Comparison of ENCODE assay signal across 8 cellular contexts in the genomic region with DNA sequence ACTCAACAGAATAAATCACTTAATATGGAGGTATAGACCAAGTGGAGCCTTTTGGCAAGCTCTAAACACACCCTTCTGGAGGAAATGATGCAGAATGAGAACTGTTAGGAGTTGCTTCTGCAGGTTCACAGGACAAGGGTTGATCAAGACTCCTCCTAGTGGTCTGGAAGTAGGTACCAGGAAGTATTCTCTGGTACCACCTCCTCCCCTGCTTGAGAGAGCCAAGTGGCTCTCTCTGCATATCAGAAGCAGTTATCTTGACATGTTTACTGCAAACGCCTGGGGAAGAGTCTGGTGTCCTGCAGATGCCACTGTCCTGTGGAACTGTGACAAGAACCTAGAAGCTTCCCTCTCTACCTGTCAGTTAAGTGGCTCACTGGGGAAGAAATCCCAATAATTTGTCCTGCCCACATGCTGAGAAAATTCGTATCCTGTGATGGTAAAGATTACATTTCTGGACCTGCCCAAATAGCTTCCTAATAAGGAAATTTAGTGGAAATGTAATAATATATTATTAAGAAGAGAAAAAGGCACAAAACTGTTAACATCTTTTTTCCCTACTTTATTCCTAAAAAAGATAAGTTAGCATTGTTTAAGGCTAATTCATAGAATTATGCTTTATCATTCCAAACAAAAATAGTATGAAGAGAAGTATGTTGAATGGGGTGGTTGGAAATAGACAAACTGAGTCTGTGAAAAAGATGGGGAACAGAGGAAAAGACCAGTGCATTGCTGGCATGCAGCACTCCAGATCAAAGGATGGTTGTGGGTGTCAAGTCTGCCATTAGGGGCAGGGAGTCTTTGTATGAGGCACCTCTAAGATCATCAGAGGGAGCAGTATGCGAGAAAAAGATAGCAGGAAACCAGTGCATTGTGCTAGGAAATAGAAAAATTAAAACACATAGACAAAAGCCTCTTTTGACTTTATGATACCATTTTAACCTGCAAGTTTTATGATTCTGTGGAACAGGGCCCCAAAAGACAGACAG.
A peak's percentile ranks its signal among the peaks of the same experiment; 100 is the strongest.
DNase-seq lines count a peak whose midpoint lies in the region; ATAC-seq and TF ChIP-seq lines count a peak whose summit lies in the region.

No MANE protein-coding gene starts in this region.

- H3K4me3 Mint-ChIP-seq in T-helper 1 cell treated with Interleukin-12 subunit alpha and Interleukin-12 subunit beta and Interleukin-4 antibody, amounts not matched to agents 30 μg/mL and 1 μg/mL, for 36 hours: peak overlapping the region; percentile 45
- H3K4me3 Mint-ChIP-seq in naive thymus-derived CD4-positive, alpha-beta T cell: peak overlapping the region; percentile 40 to 86 (median 72)

- no peak overlapping the region for H3K4me3 ChIP-seq in naive thymus-derived CD4-positive, alpha-beta T cell (ENCODE audit: low read length)

- H3K4me1 ChIP-seq in naive thymus-derived CD4-positive, alpha-beta T cell (ENCODE audit: control insufficient read depth in 2 of 2, insufficient read depth in 2 of 2, low read length in 2 of 2): peaks cover 74 to 76% of the 10 kb centered on the region in 2 donors

- CTCF ChIA-PET in naive thymus-derived CD4-positive, alpha-beta T cell (lab: Charles Lee): interaction anchor here (0.5 to 3.7 kb wide), 34 partner anchors 9 to 220 kb away, joined by 3 to 35 read pairs (median 5); partner anchors contain the start of genes CDC42SE2, HINT1 and LYRM7

- no peaks in the 10 kb centered on the region for H3K9me3 ChIP-seq in naive thymus-derived CD4-positive, alpha-beta T cell (ENCODE audit: control insufficient read depth in 2 of 3, low read length in 3 of 3)

- H3K27ac ChIP-seq in C4-2B: no peak overlapping the region
- peak overlapping the region; percentile 97 for H3K27ac ChIP-seq in naive thymus-derived CD4-positive, alpha-beta T cell (ENCODE audit: low read depth, low read length)

- peak; percentile 72 for TF ChIP-seq CTCF in C4-2B (conservative IDR thresholded peaks at IDR 0.05)

- H3K27me3 Mint-ChIP-seq in T-helper 1 cell treated with Interleukin-12 subunit alpha and Interleukin-12 subunit beta and Interleukin-4 antibody, amounts not matched to agents 30 μg/mL and 1 μg/mL, for 36 hours (ENCODE audit: low read depth): no peaks in the 10 kb centered on the region
- no peaks in the 10 kb centered on the region for H3K27me3 Mint-ChIP-seq in naive thymus-derived CD4-positive, alpha-beta T cell

- H3K27ac Mint-ChIP-seq in T-helper 1 cell treated with Interleukin-12 subunit alpha and Interleukin-12 subunit beta and Interleukin-4 antibody, amounts not matched to agents 30 μg/mL and 1 μg/mL, for 36 hours: peak overlapping the region; percentile 94
- H3K27ac Mint-ChIP-seq in naive thymus-derived CD4-positive, alpha-beta T cell: peak overlapping the region; percentile 94 to 99 (median 98)

- no peaks in the 10 kb centered on the region for H3K27me3 ChIP-seq in naive thymus-derived CD4-positive, alpha-beta T cell (ENCODE audit: control insufficient read depth in 2 of 2, insufficient read depth in 2 of 2, low read length in 2 of 2)

- peaks cover 75% of the 10 kb centered on the region for H3K4me1 Mint-ChIP-seq in T-helper 1 cell treated with Interleukin-12 subunit alpha and Interleukin-12 subunit beta and Interleukin-4 antibody, amounts not matched to agents 30 μg/mL and 1 μg/mL, for 36 hours (ENCODE audit: low read depth)
- peaks cover 41 to 100% (median 92%) of the 10 kb centered on the region in 7 donors for H3K4me1 Mint-ChIP-seq in naive thymus-derived CD4-positive, alpha-beta T cell

- H3K36me3 Mint-ChIP-seq in T-helper 1 cell treated with Interleukin-12 subunit alpha and Interleukin-12 subunit beta and Interleukin-4 antibody, amounts not matched to agents 30 μg/mL and 1 μg/mL, for 36 hours (ENCODE audit: low read depth): peaks cover 33% of the 10 kb centered on the region
- H3K36me3 Mint-ChIP-seq in naive thymus-derived CD4-positive, alpha-beta T cell: peaks cover 3 to 33% (median 20%) of the 10 kb centered on the region in 5 donors

- ATAC-seq in GM18505 (IDR thresholded peaks at IDR 0.05; ENCODE audit: unreplicated experiment): peak; percentile 57
- peak; percentile 61 for ATAC-seq in HG02840 (IDR thresholded peaks at IDR 0.05; ENCODE audit: low FRiP score, unreplicated experiment)
- peak; percentile 81 for ATAC-seq in naive thymus-derived CD4-positive, alpha-beta T cell

- intact Hi-C loops in naive thymus-derived CD4-positive, alpha-beta T cell (cut with micrococcal nuclease): loop anchor here (1.0 to 5.0 kb wide), 18 partner anchors 12 to 511 kb away; partner anchors contain the start of genes LYRM7 (in 2 of the 2), CDC42SE2 (in 1 of the 2) and HINT1 (in 1 of the 2)

- H3K36me3 ChIP-seq in naive thymus-derived CD4-positive, alpha-beta T cell (ENCODE audit: control insufficient read depth in 2 of 3, insufficient read depth in 3 of 3, low read length in 3 of 3): peaks cover 10 to 25% (median 17%) of the 10 kb centered on the region in 3 experiments

- TF ChIP-seq POLR2A in GM18505 (IDR thresholded peaks at IDR 0.05; ENCODE audit: borderline replicate concordance, extremely low read depth, insufficient read depth, insufficient read length): no peak

- H3K9me3 Mint-ChIP-seq in T-helper 1 cell treated with Interleukin-12 subunit alpha and Interleukin-12 subunit beta and Interleukin-4 antibody, amounts not matched to agents 30 μg/mL and 1 μg/mL, for 36 hours: no peaks in the 10 kb centered on the region
- peaks cover 0 to 5% (median 0%) of the 10 kb centered on the region in 11 donors for H3K9me3 Mint-ChIP-seq in naive thymus-derived CD4-positive, alpha-beta T cell

- peak; percentile 32 for DNase-seq in NCI-H1436 treated with DMSO at 0.1 percent for 48 hours (lab: John Stamatoyannopoulos, UW)
- DNase-seq in effector CD8-positive, alpha-beta T cell (lab: John Stamatoyannopoulos, UW): peak; percentile 14
- DNase-seq in naive thymus-derived CD4-positive, alpha-beta T cell: peak in 8 of 9 donors; percentile 43 to 88 (median 82)
- no peak for DNase-seq in amniotic stem cell (lab: John Stamatoyannopoulos, UW)

- POLR2A ChIA-PET in naive thymus-derived CD4-positive, alpha-beta T cell (lab: Charles Lee): interaction anchor here (0.6 to 5.2 kb wide), 41 partner anchors 8 to 314 kb away, joined by 3 to 70 read pairs (median 4); partner anchors contain the start of gene CDC42SE2
